Comparison of ENCODE assay signal across 9 cellular contexts in the genomic region with DNA sequence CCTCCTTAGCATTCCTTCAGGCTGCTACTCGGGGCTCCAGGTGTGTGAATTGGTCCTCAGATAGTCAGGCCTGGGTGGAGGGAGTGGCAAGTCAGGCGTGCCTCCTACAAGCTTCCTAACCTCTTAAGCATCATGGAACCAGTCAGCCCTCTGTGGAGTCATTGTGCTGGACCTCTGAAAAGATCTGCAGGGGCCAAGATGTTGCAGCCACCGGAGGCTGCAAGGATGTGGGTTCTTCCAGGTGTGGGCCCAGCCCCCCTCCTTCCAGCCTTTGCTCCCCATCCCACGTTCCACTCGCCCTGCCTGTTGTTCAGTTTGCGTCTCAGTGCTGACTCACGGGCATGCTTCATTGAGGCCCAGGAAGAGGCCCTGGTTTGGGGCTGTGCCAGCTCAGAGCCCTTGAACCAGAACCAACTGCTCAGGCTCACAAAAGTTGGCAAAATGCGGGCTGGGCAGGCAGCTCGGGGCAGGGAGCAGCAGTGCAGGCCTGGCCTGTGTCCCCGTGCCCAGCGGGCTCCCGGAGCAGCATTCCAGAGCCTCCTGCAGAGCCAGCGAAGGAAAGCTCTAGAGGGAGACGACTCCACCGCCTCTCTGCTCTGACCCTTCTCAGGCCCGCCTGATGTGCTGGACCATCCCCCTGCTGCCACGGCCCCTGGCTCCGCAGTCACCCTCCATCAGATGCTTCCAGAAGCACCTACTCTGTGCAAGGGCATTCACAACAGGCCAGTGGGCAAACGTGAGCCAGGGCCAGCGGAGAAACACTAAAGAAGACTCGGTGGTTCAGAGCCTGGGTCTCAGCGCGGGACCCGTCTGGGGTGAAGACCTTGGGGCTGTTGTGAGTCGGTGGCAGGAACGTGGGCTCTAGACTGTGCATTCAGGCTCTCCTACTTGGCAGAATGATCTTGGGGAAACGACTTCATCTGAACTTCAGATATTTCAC. TPM values are rescaled to one million over a fixed set of nuclear protein-coding genes. Genes with fewer than 3 reads are reported as not detected.
DNase-seq lines count a peak whose midpoint lies in the region; ATAC-seq and TF ChIP-seq lines count a peak whose summit lies in the region.
"Had no signal": no experiment of that assay in that cellular context is flagged by ENCODE, and none has a peak within 500 bp of the region (broad histone marks: within the 10 kb centered on the region; RNA-seq: fewer than 3 reads in every experiment).

No MANE protein-coding gene starts in this region.

- H3K9ac ChIP-seq in DND-41 (ENCODE audit: low read depth, low read length) (peak overlapping the region; percentile 96), skeletal muscle tissue (ENCODE audit: low read depth in 1 of 3, low read length in 3 of 3) (peak overlapping the region; percentile 79 to 94 (median 89))

- ATAC-seq in DND-41 (ENCODE audit: insufficient read depth, low read depth) = peak; percentile 58
- peak; percentile 54 for ATAC-seq in left ventricle myocardium superior
- no peak for ATAC-seq in HG02571 (IDR thresholded peaks at IDR 0.05; ENCODE audit: unreplicated experiment)

- H3K27me3 ChIP-seq in DND-41 (ENCODE audit: insufficient read depth, low read length, poor library complexity) = no peaks in the 10 kb centered on the region
- H3K27me3 ChIP-seq in skeletal muscle tissue (ENCODE audit: control insufficient read depth in 3 of 3, insufficient read depth in 3 of 3, low read length in 3 of 3) = no peaks in the 10 kb centered on the region
- H3K27me3 ChIP-seq in HAP-1 (ENCODE audit: low read depth) = no peaks in the 10 kb centered on the region

- H3K4me1 ChIP-seq in DND-41 (ENCODE audit: insufficient read depth, low read length) (peaks cover 83% of the 10 kb centered on the region), skeletal muscle tissue (ENCODE audit: control insufficient read depth in 3 of 3, insufficient read depth in 3 of 3, low read length in 3 of 3) (peaks cover 92 to 94% (median 93%) of the 10 kb centered on the region in 3 donors), HAP-1 (no peaks in the 10 kb centered on the region)

- H2AFZ ChIP-seq in DND-41 (ENCODE audit: low read depth, low read length) = peak overlapping the region; percentile 14; the same call in 1 of the 2 replicates

- H3K36me3 ChIP-seq in DND-41 (ENCODE audit: insufficient read depth, low read length) (peaks cover 41% of the 10 kb centered on the region), skeletal muscle tissue (ENCODE audit: control insufficient read depth in 3 of 3, insufficient read depth in 3 of 3, low read length in 3 of 3) (peaks cover 9 to 36% (median 17%) of the 10 kb centered on the region in 3 donors), HAP-1 (replicated peaks) (no peaks in the 10 kb centered on the region)

- peak overlapping the region; percentile 81 for H3K4me2 ChIP-seq in DND-41 (ENCODE audit: insufficient read depth, low read length)

- in situ Hi-C loops in HAP-1 (cut with MboI; ENCODE audit: low sequenced_read_pairs) = no loop called here

- peaks cover 64% of the 10 kb centered on the region for H3K79me2 ChIP-seq in DND-41 (ENCODE audit: insufficient read depth, low read length)

- no peak for TF ChIP-seq CTCF in DND-41 (IDR thresholded peaks at IDR 0.05; ENCODE audit: borderline replicate concordance, extremely low read depth, low read length, poor library complexity, severe bottlenecking)

- peak; percentile 94 for DNase-seq in DND-41
- peak; percentile 89 for DNase-seq in HT-29 (ENCODE audit: low spot score)
- DNase-seq in T follicular helper cell (ENCODE audit: low read depth) = peak; percentile 67
- DNase-seq in amniotic epithelial cell (ENCODE audit: low read depth) = peak; percentile 95
- DNase-seq in left ventricle myocardium superior = peak; percentile 92
- DNase-seq in HAP-1 (ENCODE audit: low spot score in 2 of 2) = no peak

- H3K9me3 ChIP-seq in DND-41 (ENCODE audit: insufficient read depth, low read length, severe bottlenecking) = no peaks in the 10 kb centered on the region
- no peaks in the 10 kb centered on the region for H3K9me3 ChIP-seq in skeletal muscle tissue (ENCODE audit: control insufficient read depth in 3 of 3, low read length in 3 of 3)
- no peaks in the 10 kb centered on the region for H3K9me3 ChIP-seq in HAP-1

- peaks cover 2% of the 10 kb centered on the region; the same call in 1 of the 2 replicates for H4K20me1 ChIP-seq in DND-41 (ENCODE audit: insufficient read depth, low read length)

- peak overlapping the region; percentile 17 to 61 for H3K4me3 ChIP-seq in DND-41 (ENCODE audit: low read depth in 1 of 2, low read length in 2 of 2)
- H3K4me3 ChIP-seq in skeletal muscle tissue (ENCODE audit: low read length in 3 of 3) = peak overlapping the region; percentile 46 to 61 (median 57)
- no peak overlapping the region for H3K4me3 ChIP-seq in HAP-1
- H3K4me3 ChIP-seq: SK-N-MC had no signal

- intact Hi-C loops in left ventricle myocardium superior (cut with micrococcal nuclease) = loop anchor here (5.0 kb wide), 1 partner anchor 107 kb away; no protein-coding TSS in a partner anchor

- peak overlapping the region; percentile 100 for H3K27ac ChIP-seq in DND-41 (ENCODE audit: low read length)
- H3K27ac ChIP-seq in skeletal muscle tissue (ENCODE audit: low read depth, low read length) = peak overlapping the region; percentile 96
- H3K27ac ChIP-seq: SK-N-MC had no signal

RNA-seq across cellular contexts. Expression of a gene that starts 7.5 kb away (rescaled TPM):
- total RNA-seq in HT-29 (2014; rRNA removed; shearing (Covaris generic)) = 0.08 and 1.4 TPM in 2 replicates
- total RNA-seq in left ventricle myocardium superior (83.3 TPM), skeletal muscle tissue (6.3 TPM)

RNA-seq across cellular contexts. Expression of a gene that starts 39.3 kb away (rescaled TPM):
- total RNA-seq in HT-29 (2014; rRNA removed; shearing (Covaris generic)) = 2.2 and 2.8 TPM in 2 replicates
- total RNA-seq in left ventricle myocardium superior (6.7 TPM), skeletal muscle tissue (12.5 TPM)

Comparison
In these comparisons a context has a peak if more than half of its experiments do, and no peak if none do; other contexts are left out.
1. DNase-seq: peak in DND-41 (single experiment), HT-29 (single experiment), T follicular helper cell (single experiment), amniotic epithelial cell (single experiment) and left ventricle myocardium superior (single experiment); none in HAP-1 (0 of 2).
2. RNA of a gene that starts 7.5 kb away (total RNA-seq): 83.3 TPM in left ventricle myocardium superior (single experiment); 6.3 TPM in skeletal muscle tissue (single experiment) and 0.08 to 1.4 TPM in HT-29; every median in the first group is over 10 times any median in the second.